8 cellular contexts compared by ENCODE assay signal in the genomic region with DNA sequence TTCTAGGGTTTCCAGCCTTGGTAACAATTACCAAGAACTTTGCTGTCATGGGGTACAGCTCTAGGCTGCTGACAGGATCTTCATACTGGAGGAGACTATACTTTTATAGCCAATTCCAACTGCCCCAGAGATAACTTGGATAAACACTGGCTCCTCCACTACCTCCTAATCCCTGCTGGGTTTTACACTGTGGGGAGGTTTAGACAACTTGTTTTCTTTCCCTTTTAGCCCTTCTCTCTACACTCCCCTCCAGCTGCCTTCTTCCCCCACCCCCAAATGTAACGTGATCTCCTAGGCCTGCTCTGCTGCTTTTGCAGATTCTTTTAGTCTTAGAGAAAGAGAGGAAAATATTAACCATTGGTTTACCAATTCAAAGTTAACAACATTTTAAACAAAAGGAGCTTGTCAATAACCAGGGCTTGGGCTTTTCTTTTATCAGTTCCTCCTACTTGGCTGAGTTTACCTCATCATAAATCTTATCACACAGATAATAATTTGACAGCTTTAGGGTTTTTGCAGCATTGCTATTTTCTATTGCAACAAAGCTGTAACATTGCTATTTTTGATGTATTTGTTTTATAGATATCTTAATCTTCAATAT. TPM values are rescaled to one million over a fixed set of nuclear protein-coding genes. Genes with fewer than 3 reads are reported as not detected.
DNase-seq lines count a peak whose midpoint lies in the region; ATAC-seq and TF ChIP-seq lines count a peak whose summit lies in the region.

No MANE protein-coding gene starts in this region.

- peaks cover 27% of the 10 kb centered on the region for H3K4me1 ChIP-seq in lower lobe of right lung

- ATAC-seq in lower lobe of right lung = peak; percentile 44 to 78
- no peak for ATAC-seq in GM19397 (IDR thresholded peaks at IDR 0.05; ENCODE audit: unreplicated experiment)
- ATAC-seq in HG03135 (IDR thresholded peaks at IDR 0.05; ENCODE audit: unreplicated experiment) = no peak

- H3K27ac ChIP-seq in 22Rv1 = peak overlapping the region; percentile 31; the same call in 1 of the 2 replicates
- peak overlapping the region; percentile 67 for H3K27ac ChIP-seq in caudate nucleus (ENCODE audit: low read depth, low read length)
- H3K27ac ChIP-seq in lower lobe of right lung = peak overlapping the region; percentile 22

- H3K4me3 ChIP-seq in lower lobe of right lung = no peak overlapping the region

- H3K27me3 ChIP-seq in lower lobe of right lung (ENCODE audit: low read depth) = no peaks in the 10 kb centered on the region

- no peaks in the 10 kb centered on the region for H3K36me3 ChIP-seq in lower lobe of right lung

- intact Hi-C loops in lower lobe of right lung (cut with DNase I) = no loop called here

- DNase-seq in LHCN-M2 (ENCODE audit: low read depth) (peak; percentile 83), caudate nucleus (lab: John Stamatoyannopoulos, UW) (no peak), lower lobe of right lung (no peak), DMS153 treated with DMSO at 0.1 percent for 48 hours (lab: John Stamatoyannopoulos, UW; ENCODE audit: unreplicated experiment) (no peak)
- DNase-seq in activated CD4-positive, alpha-beta T cell treated with anti-CD3 and anti-CD28 coated beads, Interleukin-2, amount 50 U/mL, for 1 hour = no peak

- H3K9me3 ChIP-seq in lower lobe of right lung = no peaks in the 10 kb centered on the region

- TF ChIP-seq CTCF in 22Rv1 (IDR thresholded peaks at IDR 0.05) = no peak
- TF ChIP-seq CTCF in lower lobe of right lung (IDR thresholded peaks at IDR 0.05) = no peak

RNA-seq across cellular contexts. Expression of a gene that starts 9.9 kb away (rescaled TPM):
- 63.4 and 70.9 TPM in 2 replicates for total RNA-seq in LHCN-M2 (2014; rRNA removed)
- 51.8 TPM for polyA plus RNA-seq in LHCN-M2 (2012)
- 50.2 TPM for total RNA-seq in lower lobe of right lung

Comparison
In these comparisons a context has a peak if more than half of its experiments do, and no peak if none do; other contexts are left out.
1. ATAC-seq: peak in lower lobe of right lung (2 of 2); none in GM19397 (single experiment) and HG03135 (single experiment).
2. Peak in every context shown above with its lines, with median percentiles within 50 percentile points of each other: H3K27ac ChIP-seq.